ENCODE assay signal across 18 cellular contexts in genomic region chr14:90447720-90448497, GRCh38. TPM values are rescaled to one million over a fixed set of nuclear protein-coding genes. Genes with fewer than 3 reads are reported as not detected.
DNase-seq lines count a peak whose midpoint lies in the region; ATAC-seq and TF ChIP-seq lines count a peak whose summit lies in the region.
"Had no signal": no experiment of that assay in that cellular context is flagged by ENCODE, and none has a peak within 500 bp of the region (broad histone marks: within the 10 kb centered on the region; RNA-seq: fewer than 3 reads in every experiment).

No MANE protein-coding gene starts in this region.

- TF ChIP-seq CTCF in DOHH2 (IDR thresholded peaks at IDR 0.05; ENCODE audit: low read depth, low read length, poor library complexity, severe bottlenecking) (peak; percentile 26), HEK293 (tag by site-specific recombination; IDR thresholded peaks at IDR 0.05) (no peak), epithelial cell of esophagus (IDR thresholded peaks at IDR 0.05; ENCODE audit: insufficient read depth, low read depth, low read length, missing control alignments) (no peak), spleen (IDR thresholded peaks at IDR 0.05 in 8 of 11, conservative IDR thresholded peaks at IDR 0.05 in 3 of 11) (no peak)

- H3K27me3 ChIP-seq in DOHH2 (ENCODE audit: control insufficient read depth, low read length): no peaks in the 10 kb centered on the region
- H3K27me3 ChIP-seq in spleen (replicated peaks in 1 of 7): no peaks in the 10 kb centered on the region

- H3K36me3 Mint-ChIP-seq in stimulated activated effector memory CD8-positive, alpha-beta T cell treated with anti-CD3 and anti-CD28 coated beads, Interleukin-12 subunit alpha, Interleukin-12 subunit beta, amount 100 ng/mL, for 72 hours: no peaks in the 10 kb centered on the region
- H3K36me3 Mint-ChIP-seq: CD4-positive, CD25-positive, alpha-beta regulatory T cell; IgD-negative memory B cell had no signal

- no peak overlapping the region for H3K27ac ChIP-seq in DOHH2 (ENCODE audit: low read depth, low read length)
- H3K27ac ChIP-seq in HEK293 (ENCODE audit: extremely low read depth, low read depth, low read length): no peak overlapping the region
- H3K27ac ChIP-seq in spleen: no peak overlapping the region

- 86 to 93% (median 91%) methylated on average over 9 of the region's 9 CpGs for WGBS in spleen, 5 donors

- intact Hi-C loops in spleen (cut with DNase I; ENCODE audit: low total_unique reads): no loop called here

- peaks cover 2% of the 10 kb centered on the region; the same call in 1 of the 2 replicates for H3K9me3 ChIP-seq in DOHH2 (ENCODE audit: control insufficient read depth, insufficient read depth, low read length)
- no peaks in the 10 kb centered on the region for H3K9me3 ChIP-seq in HEK293 (ENCODE audit: control insufficient read depth, insufficient read depth, low read depth, low read length)
- H3K9me3 ChIP-seq in spleen: peaks cover 0 to 15% (median 9%) of the 10 kb centered on the region in 8 donors

- no peak overlapping the region for H3K4me3 Mint-ChIP-seq in stimulated activated effector memory CD8-positive, alpha-beta T cell treated with anti-CD3 and anti-CD28 coated beads, Interleukin-12 subunit alpha, Interleukin-12 subunit beta, amount 100 ng/mL, for 72 hours
- H3K4me3 Mint-ChIP-seq: CD4-positive, CD25-positive, alpha-beta regulatory T cell; IgD-negative memory B cell had no signal

- peaks cover 15% of the 10 kb centered on the region for H3K4me1 Mint-ChIP-seq in stimulated activated effector memory CD8-positive, alpha-beta T cell treated with anti-CD3 and anti-CD28 coated beads, Interleukin-12 subunit alpha, Interleukin-12 subunit beta, amount 100 ng/mL, for 72 hours

- H3K4me3 ChIP-seq in DOHH2 (ENCODE audit: low read length): no peak overlapping the region
- H3K4me3 ChIP-seq in HEK293 (ENCODE audit: low read depth, low read length): no peak overlapping the region
- H3K4me3 ChIP-seq in epithelial cell of esophagus (ENCODE audit: low read length): no peak overlapping the region
- no peak overlapping the region for H3K4me3 ChIP-seq in spleen

- no peak overlapping the region for H3K27ac Mint-ChIP-seq in stimulated activated effector memory CD8-positive, alpha-beta T cell treated with anti-CD3 and anti-CD28 coated beads, Interleukin-12 subunit alpha, Interleukin-12 subunit beta, amount 100 ng/mL, for 72 hours
- H3K27ac Mint-ChIP-seq: CD4-positive, CD25-positive, alpha-beta regulatory T cell; IgD-negative memory B cell had no signal

- no peaks in the 10 kb centered on the region for H3K9me2 ChIP-seq in DOHH2 (replicated peaks; ENCODE audit: control insufficient read depth, low read length)

- H3K4me2 ChIP-seq in DOHH2 (ENCODE audit: low read length): no peak overlapping the region

- no peaks in the 10 kb centered on the region for H3K4me1 ChIP-seq in DOHH2 (ENCODE audit: control insufficient read depth, low read length)
- no peaks in the 10 kb centered on the region for H3K4me1 ChIP-seq in HEK293 (ENCODE audit: control insufficient read depth, insufficient read depth, low read length)
- peaks cover 0 to 18% (median 10%) of the 10 kb centered on the region in 6 donors for H3K4me1 ChIP-seq in spleen

- no peaks in the 10 kb centered on the region for H3F3A ChIP-seq in DOHH2 (ENCODE audit: control insufficient read depth, insufficient read depth)

- CTCF ChIA-PET in HEK293 (lab: Yijun Ruan, JAX): interaction anchor here (0.7 to 1.3 kb wide), 3 partner anchors 10 to 146 kb away, joined by 3 to 7 read pairs (median 3); no protein-coding TSS in a partner anchor

- no peaks in the 10 kb centered on the region for H4K20me1 ChIP-seq in DOHH2 (ENCODE audit: control insufficient read depth, insufficient read depth, low read depth, low read length)

- H3K36me3 ChIP-seq in DOHH2 (ENCODE audit: control insufficient read depth, low read length) (no peaks in the 10 kb centered on the region), HEK293 (ENCODE audit: control insufficient read depth in 2 of 2, insufficient read depth in 1 of 2, low read length in 2 of 2) (no peaks in the 10 kb centered on the region), spleen (no peaks in the 10 kb centered on the region)

- no peaks in the 10 kb centered on the region for H3K9me3 Mint-ChIP-seq in stimulated activated effector memory CD8-positive, alpha-beta T cell treated with anti-CD3 and anti-CD28 coated beads, Interleukin-12 subunit alpha, Interleukin-12 subunit beta, amount 100 ng/mL, for 72 hours

- DNase-seq in OCI-M1 (lab: John Stamatoyannopoulos, UW) (peak; percentile 18), epithelial cell of esophagus (ENCODE audit: low read depth) (peak; percentile 31), middle frontal gyrus (ENCODE audit: extremely low spot score, low spot score) (no peak), spleen (no peak)
- DNase-seq in stimulated activated CD4-positive, alpha-beta T cell treated with anti-CD3 and anti-CD28 coated beads, Interleukin-2, amount 100 ng/mL, for 24 hours: no peak
- no peak for DNase-seq in stimulated activated effector memory CD8-positive, alpha-beta T cell treated with anti-CD3 and anti-CD28 coated beads, Interleukin-12 subunit alpha, Interleukin-12 subunit beta, amount 100 ng/mL, for 72 hours (ENCODE audit: low spot score in 2 of 2)
- DNase-seq: AML-193, Calu3, H7, NCI-H1105, NCI-H187, NCI-H2171, NCI-H82, SIG-M5 had no signal

- POLR2A ChIA-PET in HEK293 (lab: Yijun Ruan, JAX): no interaction called here

- H3K79me2 ChIP-seq in DOHH2 (ENCODE audit: control insufficient read depth, low read length): no peaks in the 10 kb centered on the region

- ATAC-seq in stimulated activated effector memory CD8-positive, alpha-beta T cell treated with anti-CD3 and anti-CD28 coated beads, Interleukin-12 subunit alpha, Interleukin-12 subunit beta, amount 100 ng/mL, for 72 hours: no peak

- no peak for TF ChIP-seq POLR2A in spleen (IDR thresholded peaks at IDR 0.05)

TF ChIP-seq in HEK293, 187 proteins besides CTCF, POLR2A, EP300 and RAD21:
- TF ChIP-seq MYNN (tag by site-specific recombination; IDR thresholded peaks at IDR 0.05; ENCODE audit: borderline replicate concordance) (no peak), SETDB1 (IDR thresholded peaks at IDR 0.05; ENCODE audit: insufficient read length, low read length) (peak; percentile 60)

RNA-seq across cellular contexts. Expression of gene CALM1, which starts 51.1 kb away (rescaled TPM):
- 100 to 1,000 TPM; 294 to 483 (median 387) TPM for total RNA-seq in spleen
- 100 to 1,000 TPM; 188 to 292 (median 256) TPM for polyA plus RNA-seq in spleen

Comparison
In these comparisons a context has a peak if more than half of its experiments do, and no peak if none do; other contexts are left out.
1. DNase-seq: peak in OCI-M1 (single experiment) and epithelial cell of esophagus (single experiment); none in middle frontal gyrus (single experiment), stimulated activated CD4-positive, alpha-beta T cell treated with anti-CD3 and anti-CD28 coated beads, Interleukin-2, amount 100 ng/mL, for 24 hours (0 of 2), spleen (single experiment) and stimulated activated effector memory CD8-positive, alpha-beta T cell treated with anti-CD3 and anti-CD28 coated beads, Interleukin-12 subunit alpha, Interleukin-12 subunit beta, amount 100 ng/mL, for 72 hours (0 of 2).